ENCODE assay signal across 27 cellular contexts in the genomic region with DNA sequence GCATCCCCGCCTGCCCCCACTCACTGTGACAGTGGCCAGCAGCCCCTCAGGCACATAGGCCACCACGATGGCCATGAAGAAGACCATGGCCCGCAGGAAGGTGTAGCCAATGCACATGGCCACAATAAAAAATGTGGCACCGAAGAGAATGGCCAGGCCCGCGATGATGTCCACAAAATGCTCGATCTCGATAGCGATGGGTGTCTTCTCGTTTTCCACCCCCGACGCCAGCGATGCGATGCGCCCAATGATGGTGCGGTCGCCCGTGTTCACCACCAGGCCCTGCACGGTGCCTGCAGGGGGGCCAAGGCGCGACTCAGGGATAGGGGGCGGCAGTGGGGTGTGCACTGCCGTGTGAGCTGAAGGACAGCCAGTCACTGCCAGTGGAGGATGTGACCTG. TPM values are rescaled to one million over a fixed set of nuclear protein-coding genes. Genes with fewer than 3 reads are reported as not detected.
"Had no signal": no experiment of that assay in that cellular context is flagged by ENCODE, and none has a peak within 500 bp of the region (broad histone marks: within the 10 kb centered on the region; RNA-seq: fewer than 3 reads in every experiment).

No MANE protein-coding gene starts in this region.

- H3K36me3 Mint-ChIP-seq: brain had no signal

- H3K9me3 Mint-ChIP-seq: activated CD8-positive, alpha-beta T cell treated with anti-CD3 and anti-CD28 coated beads for 36 hours; activated naive CD4-positive, alpha-beta T cell treated with anti-CD3 and anti-CD28 coated beads, Interleukin-2, amount 50 U/mL, for 24 hours; activated T-helper 1 cell treated with anti-CD3 and anti-CD28 coated beads, Interleukin-12 subunit alpha, Interleukin-12 subunit beta, Interleukin-2, Interleukin-4 antibody, amounts not matched to agents 30 ng/mL and 10 ng/mL and 1 ng/mL, durations not matched to agents 14 hours and 24 hours and 36 hours; T-helper 2 cell treated with Interferon-gamma antibody and Interleukin-4, amounts not matched to agents 5 μg/mL and 100 μg/mL, for 36 hours had no signal

- ATAC-seq: activated CD4-positive, CD25-positive, alpha-beta regulatory T cell treated with anti-CD3 and anti-CD28 coated beads, Interleukin-2, amount 50 U/mL, for 24 hours; activated CD8-positive, alpha-beta T cell treated with anti-CD3 and anti-CD28 coated beads for 36 hours; Panc1; SK-N-SH treated with all-trans-retinoic acid at 6 μM for 48 hours had no signal

- DNase-seq: activated CD4-positive, alpha-beta T cell treated with anti-CD3 and anti-CD28 coated beads for 4 hours; activated CD8-positive, alpha-beta memory T cell treated with anti-CD3 and anti-CD28 coated beads, Interleukin-2, amount 50 U/mL, for 4 hours; activated CD8-positive, alpha-beta T cell treated with anti-CD3 and anti-CD28 coated beads for 36 hours; activated effector memory CD4-positive, alpha-beta T cell treated with Interleukin-2 at 50 U/mL for 16 hours; activated naive CD4-positive, alpha-beta T cell; amygdala; KG1; NCI-H1092; NCI-H1694; NCI-H2029; NCI-H510A; NCI-H526 treated with DMSO at 0.1 percent for 48 hours; NK-92 treated with Interleukin-12 subunit alpha and Interleukin-12 subunit beta, amount 100 ng/mL, for 24 hours; OCI-M1; SW 1271 had no signal

- H3K27ac Mint-ChIP-seq: activated CD8-positive, alpha-beta T cell treated with anti-CD3 and anti-CD28 coated beads for 36 hours; activated T-helper 1 cell treated with anti-CD3 and anti-CD28 coated beads, Interleukin-12 subunit alpha, Interleukin-12 subunit beta, Interleukin-2, Interleukin-4 antibody, amounts not matched to agents 30 ng/mL and 10 ng/mL and 1 ng/mL, durations not matched to agents 14 hours and 24 hours and 36 hours; brain; T-helper 2 cell treated with Interferon-gamma antibody and Interleukin-4, amounts not matched to agents 5 μg/mL and 100 μg/mL, for 36 hours had no signal

- H3K4me3 Mint-ChIP-seq: activated CD8-positive, alpha-beta T cell treated with anti-CD3 and anti-CD28 coated beads for 36 hours; activated naive CD4-positive, alpha-beta T cell treated with anti-CD3 and anti-CD28 coated beads, Interleukin-2, amount 50 U/mL, for 24 hours; activated T-helper 1 cell treated with anti-CD3 and anti-CD28 coated beads, Interleukin-12 subunit alpha, Interleukin-12 subunit beta, Interleukin-2, Interleukin-4 antibody, amounts not matched to agents 30 ng/mL and 10 ng/mL and 1 ng/mL, durations not matched to agents 14 hours and 24 hours and 36 hours; T-helper 2 cell treated with Interferon-gamma antibody and Interleukin-4, amounts not matched to agents 5 μg/mL and 100 μg/mL, for 36 hours had no signal

RNA-seq across cellular contexts. Expression of gene ATP4A, which starts 3.7 kb away (rescaled TPM):
- total RNA-seq: activated CD8-positive, alpha-beta T cell treated with anti-CD3 and anti-CD28 coated beads for 36 hours; activated T-helper 1 cell treated with anti-CD3 and anti-CD28 coated beads, Interleukin-12 subunit alpha, Interleukin-12 subunit beta, Interleukin-2, Interleukin-4 antibody, amounts not matched to agents 30 ng/mL and 10 ng/mL and 1 ng/mL, durations not matched to agents 14 hours and 24 hours and 36 hours; astrocyte; LHCN-M2; M059J; SJSA1; T-helper 1 cell treated with Interleukin-12 subunit alpha and Interleukin-12 subunit beta and Interleukin-4 antibody, amounts not matched to agents 30 ng/mL and 1 ng/mL, for 36 hours had no signal

RNA-seq across cellular contexts. Expression of gene PMIS2, which starts 26.2 kb away (rescaled TPM):
- total RNA-seq: activated CD8-positive, alpha-beta T cell treated with anti-CD3 and anti-CD28 coated beads for 36 hours; activated T-helper 1 cell treated with anti-CD3 and anti-CD28 coated beads, Interleukin-12 subunit alpha, Interleukin-12 subunit beta, Interleukin-2, Interleukin-4 antibody, amounts not matched to agents 30 ng/mL and 10 ng/mL and 1 ng/mL, durations not matched to agents 14 hours and 24 hours and 36 hours; astrocyte; LHCN-M2; M059J; SJSA1; T-helper 1 cell treated with Interleukin-12 subunit alpha and Interleukin-12 subunit beta and Interleukin-4 antibody, amounts not matched to agents 30 ng/mL and 1 ng/mL, for 36 hours had no signal

RNA-seq across cellular contexts. Expression of gene GAPDHS, which starts 26.5 kb away (rescaled TPM):
- total RNA-seq: activated CD8-positive, alpha-beta T cell treated with anti-CD3 and anti-CD28 coated beads for 36 hours; activated T-helper 1 cell treated with anti-CD3 and anti-CD28 coated beads, Interleukin-12 subunit alpha, Interleukin-12 subunit beta, Interleukin-2, Interleukin-4 antibody, amounts not matched to agents 30 ng/mL and 10 ng/mL and 1 ng/mL, durations not matched to agents 14 hours and 24 hours and 36 hours; astrocyte; LHCN-M2; M059J; SJSA1; T-helper 1 cell treated with Interleukin-12 subunit alpha and Interleukin-12 subunit beta and Interleukin-4 antibody, amounts not matched to agents 30 ng/mL and 1 ng/mL, for 36 hours had no signal

RNA-seq across cellular contexts. Expression of gene SBSN, which starts 31.7 kb away (rescaled TPM):
- total RNA-seq: activated CD8-positive, alpha-beta T cell treated with anti-CD3 and anti-CD28 coated beads for 36 hours; activated T-helper 1 cell treated with anti-CD3 and anti-CD28 coated beads, Interleukin-12 subunit alpha, Interleukin-12 subunit beta, Interleukin-2, Interleukin-4 antibody, amounts not matched to agents 30 ng/mL and 10 ng/mL and 1 ng/mL, durations not matched to agents 14 hours and 24 hours and 36 hours; LHCN-M2; SJSA1; T-helper 1 cell treated with Interleukin-12 subunit alpha and Interleukin-12 subunit beta and Interleukin-4 antibody, amounts not matched to agents 30 ng/mL and 1 ng/mL, for 36 hours had no signal
